In genomic region chr1:19312782-19313635, GRCh38 we compare ENCODE assay signal across 8 cellular contexts. TPM values are rescaled to one million over a fixed set of nuclear protein-coding genes. Genes with fewer than 3 reads are reported as not detected.
DNase-seq lines count a peak whose midpoint lies in the region; ATAC-seq and TF ChIP-seq lines count a peak whose summit lies in the region.

No MANE protein-coding gene starts in this region.

- H4K20me1 ChIP-seq in mammary epithelial cell (ENCODE audit: insufficient read depth, low read length): no peaks in the 10 kb centered on the region

- in situ Hi-C loops in mammary epithelial cell (cut with MboI; ENCODE audit: low sequenced_read_pairs in 2 of 2): no loop called here

- H2AFZ ChIP-seq in mammary epithelial cell (ENCODE audit: low read depth, low read length): peak overlapping the region; percentile 89

- peak overlapping the region; percentile 32 for H3K27ac Mint-ChIP-seq in mesothelial cell of epicardium

- dilution Hi-C loops in mammary epithelial cell (cut with HindIII; ENCODE audit: low sequenced_read_pairs): no loop called here

- H3K9ac ChIP-seq in HUES6 (ENCODE audit: low read length): peak overlapping the region; percentile 82
- H3K9ac ChIP-seq in mammary epithelial cell (ENCODE audit: insufficient read depth, low read length): peak overlapping the region; percentile 74

- H3K9me3 ChIP-seq in left ventricle myocardium inferior (replicated peaks) (no peaks in the 10 kb centered on the region), HUES6 (ENCODE audit: control insufficient read depth, insufficient read depth, low read depth, low read length) (no peaks in the 10 kb centered on the region), mammary epithelial cell (replicated peaks; ENCODE audit: insufficient read depth, low read length) (no peaks in the 10 kb centered on the region)

- DNase-seq in left ventricle myocardium inferior: no peak
- DNase-seq in Right ventricle myocardium superior: no peak
- no peak for DNase-seq in mammary epithelial cell
- DNase-seq in mesothelial cell of epicardium (ENCODE audit: low spot score in 2 of 2, unreplicated experiment in 2 of 2): no peak
- DNase-seq in ureter (ENCODE audit: low spot score): no peak
- no peak for DNase-seq in NAMALWA (ENCODE audit: low spot score)

- peaks cover 4% of the 10 kb centered on the region for H3K36me3 Mint-ChIP-seq in mesothelial cell of epicardium

- no peak for ATAC-seq in Right ventricle myocardium superior (ENCODE audit: poor library complexity)

- H3K27ac ChIP-seq in left ventricle myocardium inferior (replicated peaks) (peak overlapping the region; percentile 88), HUES6 (ENCODE audit: low read depth, low read length) (peak overlapping the region; percentile 67; the same call in 1 of the 2 replicates), mammary epithelial cell (ENCODE audit: insufficient read depth, low read depth, low read length) (peak overlapping the region; percentile 69), urinary bladder (ENCODE audit: low read depth) (peak overlapping the region; percentile 38)

- H3K4me3 ChIP-seq in left ventricle myocardium inferior (peak overlapping the region; percentile 88), HUES6 (ENCODE audit: low read depth, low read length) (peak overlapping the region; percentile 97), mammary epithelial cell (replicated peaks in 1 of 3; ENCODE audit: insufficient read depth in 1 of 3, low read depth in 2 of 3, low read length in 3 of 3) (peak overlapping the region; percentile 68 to 88 (median 71)), urinary bladder (ENCODE audit: low read depth, low read length) (peak overlapping the region; percentile 68)

- peaks cover 7% of the 10 kb centered on the region for H3K36me3 ChIP-seq in left ventricle myocardium inferior
- peaks cover 14% of the 10 kb centered on the region for H3K36me3 ChIP-seq in HUES6 (ENCODE audit: control insufficient read depth, insufficient read depth, low read length)
- no peaks in the 10 kb centered on the region for H3K36me3 ChIP-seq in mammary epithelial cell (ENCODE audit: insufficient read depth, low read length)
- peaks cover 3% of the 10 kb centered on the region for H3K36me3 ChIP-seq in urinary bladder (ENCODE audit: insufficient read depth)

- peaks cover 20% of the 10 kb centered on the region for H3K4me1 Mint-ChIP-seq in mesothelial cell of epicardium

- H3K4me3 Mint-ChIP-seq in mesothelial cell of epicardium: peak overlapping the region; percentile 80

- TF ChIP-seq CTCF in left ventricle myocardium inferior (IDR thresholded peaks at IDR 0.05; ENCODE audit: borderline replicate concordance): no peak
- TF ChIP-seq CTCF in mammary epithelial cell (conservative IDR thresholded peaks at IDR 0.05 in 1 of 2, IDR thresholded peaks at IDR 0.05 in 1 of 2; ENCODE audit: extremely low read depth in 1 of 2, insufficient read depth in 1 of 2, low read depth in 1 of 2, low read length in 2 of 2): no peak
- no peak for TF ChIP-seq CTCF in mesothelial cell of epicardium (IDR thresholded peaks at IDR 0.05; ENCODE audit: unreplicated experiment)

- H3K4me1 ChIP-seq in left ventricle myocardium inferior: peaks cover 42% of the 10 kb centered on the region
- peaks cover 17% of the 10 kb centered on the region for H3K4me1 ChIP-seq in HUES6 (ENCODE audit: control insufficient read depth, insufficient read depth, low read length)
- H3K4me1 ChIP-seq in mammary epithelial cell (ENCODE audit: insufficient read depth, low read length): peaks cover 43% of the 10 kb centered on the region
- H3K4me1 ChIP-seq in urinary bladder (ENCODE audit: insufficient read depth): no peaks in the 10 kb centered on the region

- peaks cover 75% of the 10 kb centered on the region for H3K79me2 ChIP-seq in mammary epithelial cell (ENCODE audit: insufficient read depth, low read length)

- peak overlapping the region; percentile 96 for H3K4me2 ChIP-seq in mammary epithelial cell (ENCODE audit: insufficient read depth, low read depth, low read length)

- 46% methylated on average over 15 of the region's 20 CpGs for WGBS in mammary epithelial cell (ENCODE audit: low coverage, missing lambda C conversion rate)
- 41% methylated on average over 20 of the region's 20 CpGs for WGBS in urinary bladder

- H3K9me3 Mint-ChIP-seq in mesothelial cell of epicardium: no peaks in the 10 kb centered on the region

- H3K27me3 Mint-ChIP-seq in mesothelial cell of epicardium (ENCODE audit: low read depth): no peaks in the 10 kb centered on the region

- H3K27me3 ChIP-seq in left ventricle myocardium inferior (ENCODE audit: low read depth): no peaks in the 10 kb centered on the region
- no peaks in the 10 kb centered on the region for H3K27me3 ChIP-seq in HUES6 (ENCODE audit: control insufficient read depth, insufficient read depth, low read length)
- H3K27me3 ChIP-seq in mammary epithelial cell (ENCODE audit: insufficient read depth, low read length): no peaks in the 10 kb centered on the region

- no TSS peak for BruUV-seq in mammary epithelial cell (replicated peaks; lab: Mats Ljungman, UMichigan)

- intact Hi-C loops in left ventricle myocardium inferior (cut with micrococcal nuclease) (no loop called here), Right ventricle myocardium superior (cut with DNase I) (no loop called here), mammary epithelial cell (cut with micrococcal nuclease) (loop anchor here (1.0 kb wide), 1 partner anchor 62 kb away; the partner anchor contains the start of genes EMC1 and MRTO4)

- CTCF ChIA-PET in mammary epithelial cell (lab: Charles Lee; ENCODE audit: low non-redundant PET): no interaction called here

RNA-seq across cellular contexts. Expression of gene SLC66A1, which starts 0.9 kb away (rescaled TPM):
- 5.8 TPM for total RNA-seq in left ventricle myocardium inferior
- 5.8 TPM for total RNA-seq in Right ventricle myocardium superior
- 10 to 100 TPM; 17.7 to 19.7 TPM for total RNA-seq in mammary epithelial cell
- polyA plus RNA-seq in mammary epithelial cell: 16.6 TPM
- 10.5 TPM for polyA minus RNA-seq in mammary epithelial cell
- 20.7 to 23.3 TPM (median 20.9 TPM) in 3 replicates for total RNA-seq in mesothelial cell of epicardium
- 7.7 TPM for total RNA-seq in urinary bladder
- polyA plus RNA-seq in urinary bladder: 10.3 TPM
- 11.3 TPM for total RNA-seq in ureter

RNA-seq across cellular contexts. Expression of gene AKR7A2, which starts 1.1 kb away (rescaled TPM):
- 43.7 TPM for total RNA-seq in left ventricle myocardium inferior
- total RNA-seq in Right ventricle myocardium superior: 40.6 TPM
- total RNA-seq in mammary epithelial cell: 10 to 100 TPM; 45.7 to 60.3 TPM
- 65.9 TPM for polyA plus RNA-seq in mammary epithelial cell
- polyA minus RNA-seq in mammary epithelial cell: 43.9 TPM
- total RNA-seq in mesothelial cell of epicardium: 52.7 to 56.0 TPM (median 53.7 TPM) in 3 replicates
- total RNA-seq in urinary bladder: 45.6 TPM
- 53.1 TPM for polyA plus RNA-seq in urinary bladder
- total RNA-seq in ureter: 40.8 TPM

RNA-seq across cellular contexts. Expression of gene AKR7A3, which starts 24.4 kb away (rescaled TPM):
- total RNA-seq in left ventricle myocardium inferior: 0.14 TPM
- total RNA-seq in Right ventricle myocardium superior: not detected
- total RNA-seq in mammary epithelial cell: under 1 TPM; 0.50 to 0.59 TPM
- 0.16 TPM for polyA plus RNA-seq in mammary epithelial cell
- polyA minus RNA-seq in mammary epithelial cell: not detected
- total RNA-seq in mesothelial cell of epicardium: 2.5 to 3.1 TPM (median 2.8 TPM) in 3 replicates
- 0.53 TPM for total RNA-seq in urinary bladder
- polyA plus RNA-seq in urinary bladder: 0.61 TPM
- total RNA-seq in ureter: 1.8 TPM

Comparison
In these comparisons a context has a peak if more than half of its experiments do, and no peak if none do; other contexts are left out.
1. H3K27ac ChIP-seq: peak in every context shown above with its lines; median percentile 88 in left ventricle myocardium inferior; 69 in mammary epithelial cell; 67 in HUES6; 38 in urinary bladder.